Comparison of ENCODE assay signal across 9 cellular contexts in the genomic region with DNA sequence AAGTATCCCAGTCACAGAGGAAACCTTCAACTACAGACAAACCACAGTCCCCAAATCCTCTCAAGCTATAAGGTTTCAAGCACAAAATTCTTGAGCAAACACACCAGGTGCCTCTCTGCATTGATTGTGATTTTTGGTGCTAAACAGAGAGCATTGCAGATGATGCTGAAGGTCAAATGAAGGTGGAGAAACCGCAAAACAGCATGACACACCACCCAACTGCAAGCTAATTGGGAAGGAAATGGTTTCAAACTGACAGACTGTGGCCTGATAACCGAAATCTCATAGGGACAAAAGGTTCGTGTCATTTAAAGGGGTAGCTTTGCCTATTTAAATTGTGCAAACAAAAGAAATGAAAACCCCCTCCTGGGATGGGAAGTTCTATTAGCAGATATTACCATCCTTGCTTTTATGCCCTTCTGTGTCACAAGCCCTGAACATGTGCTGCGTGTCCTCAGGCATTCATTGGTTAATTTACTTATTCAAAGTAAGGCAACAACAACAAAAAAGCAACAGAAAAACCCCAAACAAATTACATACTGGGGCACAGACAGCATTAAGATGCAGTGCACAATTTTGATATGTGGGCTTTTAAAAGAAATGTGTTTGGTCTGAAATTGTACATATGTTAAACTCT.
DNase-seq lines count a peak whose midpoint lies in the region; ATAC-seq lines count a peak whose summit lies in the region.
"Had no signal": no experiment of that assay in that cellular context is flagged by ENCODE, and none has a peak within 500 bp of the region (broad histone marks: within the 10 kb centered on the region; RNA-seq: fewer than 3 reads in every experiment).

No MANE protein-coding gene starts in this region.

- peaks cover 7% of the 10 kb centered on the region for H3K27me3 Mint-ChIP-seq in central memory CD8-positive, alpha-beta T cell

- H3K27ac Mint-ChIP-seq in central memory CD8-positive, alpha-beta T cell (ENCODE audit: low read depth): no peak overlapping the region

- DNase-seq in central memory CD8-positive, alpha-beta T cell (ENCODE audit: low spot score in 2 of 2): no peak
- DNase-seq in Right ventricle myocardium superior (no peak), DMS 273 (lab: John Stamatoyannopoulos, UW; ENCODE audit: unreplicated experiment) (no peak), NCI-H774 (lab: John Stamatoyannopoulos, UW) (no peak)
- DNase-seq in stimulated activated naive CD4-positive, alpha-beta T cell (lab: John Stamatoyannopoulos, UW): no peak
- DNase-seq: GM23248 had no signal

- no peak overlapping the region for H3K4me3 Mint-ChIP-seq in central memory CD8-positive, alpha-beta T cell

- ATAC-seq in GM18511 (IDR thresholded peaks at IDR 0.05; ENCODE audit: unreplicated experiment): peak; percentile 96
- peak; percentile 90 for ATAC-seq in GM21528 (IDR thresholded peaks at IDR 0.05; ENCODE audit: low FRiP score, unreplicated experiment)
- ATAC-seq in HG03565 (IDR thresholded peaks at IDR 0.05; ENCODE audit: unreplicated experiment): peak; percentile 93
- ATAC-seq in central memory CD8-positive, alpha-beta T cell (replicated peaks; ENCODE audit: extremely low read depth, poor library complexity, severe bottlenecking): peak; percentile 24
- ATAC-seq in Right ventricle myocardium superior (ENCODE audit: poor library complexity): no peak

- H3K9me3 Mint-ChIP-seq in central memory CD8-positive, alpha-beta T cell: peaks cover 6% of the 10 kb centered on the region

- no peaks in the 10 kb centered on the region for H3K4me1 Mint-ChIP-seq in central memory CD8-positive, alpha-beta T cell

- intact Hi-C loops in Right ventricle myocardium superior (cut with DNase I): no loop called here

- H3K36me3 Mint-ChIP-seq in central memory CD8-positive, alpha-beta T cell (ENCODE audit: insufficient read depth): no peaks in the 10 kb centered on the region
